12 cellular contexts compared by ENCODE assay signal in the genomic region with DNA sequence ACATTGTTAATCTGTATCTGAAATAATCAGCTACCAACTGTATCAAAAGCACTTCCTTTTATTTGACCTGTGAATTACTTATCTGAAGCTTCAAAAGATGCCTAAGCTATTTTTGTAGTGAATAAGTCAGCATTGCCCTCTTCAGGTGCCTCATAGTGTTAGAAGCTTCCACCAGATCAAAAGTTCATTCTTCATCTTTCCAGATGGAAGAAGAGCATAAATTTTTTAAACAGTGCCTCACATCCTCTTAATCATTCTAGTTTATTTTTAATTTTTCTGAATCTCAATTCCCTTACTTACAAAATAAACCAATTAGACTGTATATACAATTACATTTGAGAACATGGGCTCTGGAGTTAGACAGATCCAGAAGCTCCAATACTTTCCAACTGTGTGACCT.
A peak's percentile ranks its signal among the peaks of the same experiment; 100 is the strongest.
DNase-seq lines count a peak whose midpoint lies in the region; ATAC-seq, FAIRE-seq and TF ChIP-seq lines count a peak whose summit lies in the region.
"Had no signal": no experiment of that assay in that cellular context is flagged by ENCODE, and none has a peak within 500 bp of the region (broad histone marks: within the 10 kb centered on the region; RNA-seq: fewer than 3 reads in every experiment).

No MANE protein-coding gene starts in this region.

- no peak for TF ChIP-seq POLR2A in H54 (IDR thresholded peaks at IDR 0.05; ENCODE audit: low read depth, low read length)

- no peak for ATAC-seq in naive thymus-derived CD4-positive, alpha-beta T cell

- in situ Hi-C loops in astrocyte of the spinal cord (cut with HindIII; ENCODE audit: low sequenced_read_pairs): no loop called here

- peaks cover 0 to 7% (median 0%) of the 10 kb centered on the region in 3 experiments for H3K9me3 ChIP-seq in naive thymus-derived CD4-positive, alpha-beta T cell (ENCODE audit: control insufficient read depth in 2 of 3, low read length in 3 of 3)

- no peak overlapping the region for H3K27ac ChIP-seq in naive thymus-derived CD4-positive, alpha-beta T cell (ENCODE audit: low read depth, low read length)
- H3K27ac ChIP-seq: tibial artery had no signal

- H3K9me3 Mint-ChIP-seq in IgD-negative memory B cell: peaks cover 0 to 6% (median 3%) of the 10 kb centered on the region in 3 donors
- peaks cover 0 to 14% (median 6%) of the 10 kb centered on the region in 11 donors for H3K9me3 Mint-ChIP-seq in naive thymus-derived CD4-positive, alpha-beta T cell

- no peaks in the 10 kb centered on the region for H3K27me3 ChIP-seq in GM06990 (replicated peaks; ENCODE audit: control insufficient read depth, insufficient read depth, low read length)
- H3K27me3 ChIP-seq in naive thymus-derived CD4-positive, alpha-beta T cell (ENCODE audit: control insufficient read depth in 2 of 2, insufficient read depth in 2 of 2, low read length in 2 of 2): no peaks in the 10 kb centered on the region
- H3K27me3 ChIP-seq: tibial artery had no signal

- DNase-seq in GM06990 (ENCODE audit: extremely low read depth, insufficient read length) (no peak), astrocyte of the spinal cord (ENCODE audit: low read depth, low spot score) (no peak), NCI-H1694 treated with DMSO at 0.1 percent for 48 hours (lab: John Stamatoyannopoulos, UW) (no peak), H54 (ENCODE audit: insufficient read length, low spot score) (no peak), NCI-H2029 treated with DMSO at 0.1 percent for 48 hours (lab: John Stamatoyannopoulos, UW) (no peak)
- DNase-seq in naive thymus-derived CD4-positive, alpha-beta T cell: no peak
- DNase-seq: NCI-H1048, tibial artery had no signal

- H3K4me1 Mint-ChIP-seq in IgD-negative memory B cell: peaks cover 39 to 43% (median 41%) of the 10 kb centered on the region in 3 donors
- H3K4me1 Mint-ChIP-seq in naive thymus-derived CD4-positive, alpha-beta T cell: peaks cover 26 to 44% (median 36%) of the 10 kb centered on the region in 7 donors

- peak overlapping the region in 1 of 4 donors; percentile 43 for H3K4me3 Mint-ChIP-seq in IgD-negative memory B cell
- no peak overlapping the region for H3K4me3 Mint-ChIP-seq in naive thymus-derived CD4-positive, alpha-beta T cell
- H3K4me3 Mint-ChIP-seq: brain had no signal

- POLR2A ChIA-PET in naive thymus-derived CD4-positive, alpha-beta T cell (lab: Charles Lee): interaction anchor here (0.6 kb wide), 1 partner anchor 22 kb away, joined by 3 read pairs; no protein-coding TSS in a partner anchor

- no peak for FAIRE-seq in H54 (lab: Jason Lieb, UNC)
- FAIRE-seq: keratinocyte, TTC549 had no signal

- CTCF ChIA-PET in naive thymus-derived CD4-positive, alpha-beta T cell (lab: Charles Lee): interaction anchor here (0.7 to 1.1 kb wide), 3 partner anchors 101 to 206 kb away, joined by 3 read pairs; no protein-coding TSS in a partner anchor

- peaks cover 0 to 33% of the 10 kb centered on the region in 2 donors for H3K4me1 ChIP-seq in naive thymus-derived CD4-positive, alpha-beta T cell (ENCODE audit: control insufficient read depth in 2 of 2, insufficient read depth in 2 of 2, low read length in 2 of 2)
- H3K4me1 ChIP-seq: tibial artery had no signal

- no peak overlapping the region for H3K4me3 ChIP-seq in GM06990 (replicated peaks; ENCODE audit: low read depth, low read length)
- no peak overlapping the region for H3K4me3 ChIP-seq in astrocyte of the spinal cord (ENCODE audit: low read depth, low read length)
- no peak overlapping the region for H3K4me3 ChIP-seq in naive thymus-derived CD4-positive, alpha-beta T cell (ENCODE audit: low read length)
- H3K4me3 ChIP-seq: tibial artery had no signal

- H3K36me3 ChIP-seq in GM06990 (ENCODE audit: control insufficient read depth, insufficient read depth, low read length): no peaks in the 10 kb centered on the region
- no peaks in the 10 kb centered on the region for H3K36me3 ChIP-seq in naive thymus-derived CD4-positive, alpha-beta T cell (ENCODE audit: control insufficient read depth in 2 of 3, insufficient read depth in 3 of 3, low read length in 3 of 3)
- H3K36me3 ChIP-seq: tibial artery had no signal

- H3K27me3 Mint-ChIP-seq in IgD-negative memory B cell: no peaks in the 10 kb centered on the region
- no peaks in the 10 kb centered on the region for H3K27me3 Mint-ChIP-seq in naive thymus-derived CD4-positive, alpha-beta T cell
- H3K27me3 Mint-ChIP-seq: brain had no signal

- H3K36me3 Mint-ChIP-seq in IgD-negative memory B cell: peaks cover 4% of the 10 kb centered on the region
- peaks cover 8 to 21% (median 13%) of the 10 kb centered on the region in 5 donors for H3K36me3 Mint-ChIP-seq in naive thymus-derived CD4-positive, alpha-beta T cell

- H3K27ac Mint-ChIP-seq in IgD-negative memory B cell: peak overlapping the region; percentile 51 to 90 (median 85)
- H3K27ac Mint-ChIP-seq in naive thymus-derived CD4-positive, alpha-beta T cell: peak overlapping the region in 6 of 9 donors; percentile 14 to 85 (median 64)
- H3K27ac Mint-ChIP-seq: brain had no signal

- intact Hi-C loops in naive thymus-derived CD4-positive, alpha-beta T cell (cut with micrococcal nuclease): loop anchor here in 1 of 2 donors (1.0 to 5.0 kb wide), 2 partner anchors 132 to 206 kb away; no protein-coding TSS in a partner anchor

- TF ChIP-seq CTCF in GM06990 (IDR thresholded peaks at IDR 0.05; ENCODE audit: insufficient read depth, low read length, poor library complexity, severe bottlenecking) (peak; percentile 25), astrocyte of the spinal cord (IDR thresholded peaks at IDR 0.05; ENCODE audit: low read depth, low read length) (peak; percentile 10)
